ENCODE assay signal across 10 cellular contexts in genomic region chr5:83538788-83539535, GRCh38.
DNase-seq lines count a peak whose midpoint lies in the region; ATAC-seq and TF ChIP-seq lines count a peak whose summit lies in the region.
"Had no signal": no experiment of that assay in that cellular context is flagged by ENCODE, and none has a peak within 500 bp of the region (broad histone marks: within the 10 kb centered on the region; RNA-seq: fewer than 3 reads in every experiment).

No MANE protein-coding gene starts in this region.

- CTCF ChIA-PET in activated CD8-positive, alpha-beta T cell treated with anti-CD3 and anti-CD28 coated beads, Interleukin-2, amount 10 ng/mL, durations not matched to agents 7 days and 5 days (lab: Charles Lee): no interaction called here
- CTCF ChIA-PET in HEK293T (lab: Yijun Ruan, JAX): interaction anchor here (0.6 kb wide), 1 partner anchor 420 kb away, joined by 3 read pairs; no protein-coding TSS in a partner anchor

- no peaks in the 10 kb centered on the region for H3K36me3 Mint-ChIP-seq in activated CD8-positive, alpha-beta T cell treated with anti-CD3 and anti-CD28 coated beads, Interleukin-2, amount 10 ng/mL, durations not matched to agents 7 days and 5 days (ENCODE audit: low read depth)

- H3K9me3 Mint-ChIP-seq in activated CD8-positive, alpha-beta T cell treated with anti-CD3 and anti-CD28 coated beads, Interleukin-2, amount 10 ng/mL, durations not matched to agents 7 days and 5 days (ENCODE audit: insufficient read depth): peaks cover 4% of the 10 kb centered on the region

- no peak for DNase-seq in activated CD8-positive, alpha-beta T cell treated with anti-CD3 and anti-CD28 coated beads, Interleukin-2, amount 10 ng/mL, durations not matched to agents 7 days and 5 days
- DNase-seq in stimulated activated CD4-positive, alpha-beta T cell treated with anti-CD3 and anti-CD28 coated beads, Interleukin-4, amount 100 ng/mL, for 4 hours: no peak
- DNase-seq in stimulated activated CD4-positive, alpha-beta T cell treated with anti-CD3 and anti-CD28 coated beads, Interleukin-2, amount 100 ng/mL, for 48 hours: no peak
- DNase-seq in HEK293T (ENCODE audit: extremely low spot score) (no peak), NCI-H187 treated with DMSO at 0.1 percent for 48 hours (lab: John Stamatoyannopoulos, UW) (no peak)
- DNase-seq: DMS79 treated with DMSO at 0.1 percent for 48 hours had no signal

- no peak overlapping the region for H3K4me3 Mint-ChIP-seq in activated CD8-positive, alpha-beta T cell treated with anti-CD3 and anti-CD28 coated beads, Interleukin-2, amount 10 ng/mL, durations not matched to agents 7 days and 5 days

- peaks cover 6% of the 10 kb centered on the region for H3K4me1 Mint-ChIP-seq in activated CD8-positive, alpha-beta T cell treated with anti-CD3 and anti-CD28 coated beads, Interleukin-2, amount 10 ng/mL, durations not matched to agents 7 days and 5 days (ENCODE audit: low read depth)

- H3K27me3 Mint-ChIP-seq in activated CD8-positive, alpha-beta T cell treated with anti-CD3 and anti-CD28 coated beads, Interleukin-2, amount 10 ng/mL, durations not matched to agents 7 days and 5 days (ENCODE audit: low read depth): peaks cover 7% of the 10 kb centered on the region

- ATAC-seq in GM18508 (IDR thresholded peaks at IDR 0.05; ENCODE audit: insufficient read depth, unreplicated experiment): peak; percentile 88
- peak; percentile 85 for ATAC-seq in GM21390 (IDR thresholded peaks at IDR 0.05; ENCODE audit: unreplicated experiment)
- ATAC-seq in HG03108 (IDR thresholded peaks at IDR 0.05; ENCODE audit: unreplicated experiment): peak; percentile 91
- peak; percentile 36 for ATAC-seq in activated CD8-positive, alpha-beta T cell treated with anti-CD3 and anti-CD28 coated beads, Interleukin-2, amount 10 ng/mL, durations not matched to agents 7 days and 5 days
- ATAC-seq: Panc1 had no signal

- POLR2A ChIA-PET in activated CD8-positive, alpha-beta T cell treated with anti-CD3 and anti-CD28 coated beads, Interleukin-2, amount 10 ng/mL, durations not matched to agents 7 days and 5 days (lab: Charles Lee): no interaction called here
- POLR2A ChIA-PET in HEK293T (lab: Yijun Ruan, JAX): no interaction called here

- peak overlapping the region; percentile 28 for H3K27ac Mint-ChIP-seq in activated CD8-positive, alpha-beta T cell treated with anti-CD3 and anti-CD28 coated beads, Interleukin-2, amount 10 ng/mL, durations not matched to agents 7 days and 5 days

TF ChIP-seq in HEK293T, 16 proteins besides CTCF, POLR2A, EP300 and RAD21:
- TF ChIP-seq SUZ12 (IDR thresholded peaks at IDR 0.05): no peak
- no peak for TF ChIP-seq CTBP1 (IDR thresholded peaks at IDR 0.05; ENCODE audit: borderline replicate concordance)
- TF ChIP-seq L3MBTL2 (conservative IDR thresholded peaks at IDR 0.05): no peak
- no peak for TF ChIP-seq FOXM1 (IDR thresholded peaks at IDR 0.05; ENCODE audit: borderline replicate concordance)
- TF ChIP-seq SP1 (IDR thresholded peaks at IDR 0.05): no peak
- TF ChIP-seq ZNF384 (IDR thresholded peaks at IDR 0.05): no peak
- no peak for TF ChIP-seq FOXK2 (IDR thresholded peaks at IDR 0.05)
- TF ChIP-seq NFRKB (IDR thresholded peaks at IDR 0.05): no peak

Comparison
In these comparisons a context has a peak if more than half of its experiments do, and no peak if none do; other contexts are left out.
1. ATAC-seq: peak in every context shown above with its lines; median percentile 91 in HG03108; 88 in GM18508; 85 in GM21390; 36 in activated CD8-positive, alpha-beta T cell treated with anti-CD3 and anti-CD28 coated beads, Interleukin-2, amount 10 ng/mL, durations not matched to agents 7 days and 5 days.